8 cellular contexts compared by ENCODE assay signal in the genomic region with DNA sequence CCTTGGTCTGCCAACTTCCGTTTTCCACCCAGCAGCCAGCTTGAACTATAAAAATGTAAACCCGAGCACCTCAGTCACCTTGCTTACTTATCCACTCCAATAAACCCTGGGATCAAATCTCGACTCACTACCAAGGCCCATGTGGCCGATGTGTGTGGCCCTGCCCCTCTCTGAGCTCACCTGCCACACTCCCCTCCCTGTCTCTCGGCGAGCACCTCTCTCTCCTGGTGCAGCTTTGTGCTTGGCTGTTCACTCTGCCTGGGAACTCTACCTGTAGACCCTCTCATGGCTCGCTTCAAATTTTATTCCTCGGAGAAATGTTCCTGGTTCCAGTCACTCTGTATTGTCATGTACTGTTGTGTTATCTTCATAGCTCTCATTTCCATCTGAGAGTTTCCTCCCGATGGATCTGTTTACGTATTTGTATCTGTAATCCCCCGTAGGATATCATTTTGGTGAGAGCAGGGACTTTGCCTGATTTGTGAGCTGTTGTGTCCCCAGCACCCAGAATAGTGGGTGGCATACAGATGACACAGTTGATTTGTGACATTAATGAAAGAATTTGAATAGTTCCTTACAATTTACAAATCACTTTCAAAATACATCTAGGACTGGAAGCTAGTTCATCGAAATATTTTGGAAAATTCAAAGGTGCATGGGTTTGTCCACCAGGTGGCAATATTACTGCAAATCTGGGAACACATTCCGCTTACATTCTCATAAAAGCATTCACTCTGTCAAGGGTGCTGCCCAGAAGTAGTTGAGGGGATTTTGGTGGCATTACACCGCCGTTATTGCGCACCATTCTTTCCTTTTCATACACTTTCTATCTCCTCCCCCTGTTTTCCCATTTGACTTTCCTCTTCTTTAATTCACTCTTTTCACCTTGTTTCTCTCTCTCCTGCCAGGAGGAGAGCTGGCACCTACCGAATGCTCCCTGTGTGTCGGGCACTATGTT.
DNase-seq lines count a peak whose midpoint lies in the region; ATAC-seq and TF ChIP-seq lines count a peak whose summit lies in the region.

No MANE protein-coding gene starts in this region.

- H3K4me3 ChIP-seq in testis = no peak overlapping the region

- no peak for TF ChIP-seq POLR2A in testis (IDR thresholded peaks at IDR 0.05)

- no peaks in the 10 kb centered on the region for H3K9me3 Mint-ChIP-seq in activated T-helper 17 cell treated with anti-CD3 and anti-CD28 coated beads, Interleukin-2, amount 50 U/mL, for 72 hours

- peaks cover under 1% of the 10 kb centered on the region for H3K4me1 ChIP-seq in testis

- peak; percentile 17 to 24 for DNase-seq in AML-193 (lab: John Stamatoyannopoulos, UW)
- DNase-seq in GM19240 (ENCODE audit: insufficient read length, low spot score) = peak; percentile 23
- DNase-seq in NCI-H345 (lab: John Stamatoyannopoulos, UW) = peak; percentile 56
- peak; percentile 83 for DNase-seq in astrocyte of the hippocampus (ENCODE audit: low read depth, low spot score)
- peak; percentile 79 for DNase-seq in inferior parietal cortex (ENCODE audit: extremely low spot score)
- DNase-seq in testis = peak; percentile 56
- DNase-seq in cortex of kidney (lab: John Stamatoyannopoulos, UW) = no peak

- intact Hi-C loops in testis (cut with DNase I; ENCODE audit: low total_unique reads) = loop anchor here (5.0 kb wide), 1 partner anchor 312 kb away; no protein-coding TSS in a partner anchor

- H3K27me3 ChIP-seq in testis = no peaks in the 10 kb centered on the region

- H3K27ac Mint-ChIP-seq in activated T-helper 17 cell treated with anti-CD3 and anti-CD28 coated beads, Interleukin-2, amount 50 U/mL, for 72 hours = no peak overlapping the region

- no peak overlapping the region for H3K4me3 Mint-ChIP-seq in activated T-helper 17 cell treated with anti-CD3 and anti-CD28 coated beads, Interleukin-2, amount 50 U/mL, for 72 hours

- no peak overlapping the region for H3K27ac ChIP-seq in testis

- ATAC-seq in activated T-helper 17 cell treated with anti-CD3 and anti-CD28 coated beads, Interleukin-2, amount 50 U/mL, for 72 hours (replicated peaks) = no peak

- H3K4me1 Mint-ChIP-seq in activated T-helper 17 cell treated with anti-CD3 and anti-CD28 coated beads, Interleukin-2, amount 50 U/mL, for 72 hours = peaks cover 4% of the 10 kb centered on the region

- H3K9me3 ChIP-seq in testis = no peaks in the 10 kb centered on the region

- peak; percentile 82 to 84 (median 82) for TF ChIP-seq CTCF in testis (IDR thresholded peaks at IDR 0.05)

- no peaks in the 10 kb centered on the region for H3K36me3 ChIP-seq in testis (ENCODE audit: low read depth, missing control alignments)

- H3K36me3 Mint-ChIP-seq in activated T-helper 17 cell treated with anti-CD3 and anti-CD28 coated beads, Interleukin-2, amount 50 U/mL, for 72 hours (ENCODE audit: low read depth) = no peaks in the 10 kb centered on the region

- WGBS in testis, 2 donors = 65 to 68% methylated on average over 18 of the region's 18 CpGs

- H3K27me3 Mint-ChIP-seq in activated T-helper 17 cell treated with anti-CD3 and anti-CD28 coated beads, Interleukin-2, amount 50 U/mL, for 72 hours = peaks cover 10% of the 10 kb centered on the region
